ENCODE assay signal across 21 cellular contexts in genomic region chr6:144480518-144480917, GRCh38.
"Had no signal": no experiment of that assay in that cellular context is flagged by ENCODE, and none has a peak within 500 bp of the region (broad histone marks: within the 10 kb centered on the region; RNA-seq: fewer than 3 reads in every experiment).

No MANE protein-coding gene starts in this region.

- DNase-seq: activated CD4-positive, alpha-beta T cell treated with anti-CD3 and anti-CD28 coated beads, Interleukin-2, amount 10 ng/mL, durations not matched to agents 7 days and 5 days; activated CD8-positive, alpha-beta memory T cell treated with anti-CD3 and anti-CD28 coated beads, Interleukin-2, amount 50 U/mL, for 4 hours; activated effector memory CD4-positive, alpha-beta T cell treated with Interleukin-2 at 50 U/mL for 16 hours; activated T-cell treated with anti-CD3 and anti-CD28 coated beads, Interleukin-2, amount 50 U/mL, for 48 hours; amniotic stem cell; central memory CD4-positive, alpha-beta T cell; gastrocnemius medialis; kidney glomerular epithelial cell; mesendoderm; posterior cingulate gyrus; retina; SK-N-SH; stimulated activated CD4-positive, alpha-beta T cell treated with anti-CD3 and anti-CD28 coated beads, Interleukin-12 subunit alpha, Interleukin-12 subunit beta, amount 100 ng/mL, for 4 hours; stimulated activated CD4-positive, alpha-beta T cell treated with anti-CD3 and anti-CD28 coated beads, Interleukin-1b, Interleukin-23, amount 100 ng/mL, for 48 hours; stimulated activated CD8-positive, alpha-beta memory T cell treated with anti-CD3 and anti-CD28 coated beads, Interleukin-4, amount 100 ng/mL, for 48 hours; stimulated activated naive CD4-positive, alpha-beta T cell treated with Interleukin-2 at 50 U/mL for 16 hours; tibial artery had no signal

- H3K9me3 ChIP-seq: gastrocnemius medialis, heart right ventricle, SK-N-SH, tibial artery had no signal

- H3K4me3 ChIP-seq: coronary artery, gastrocnemius medialis, heart right ventricle, tibial artery had no signal

- H3K9ac ChIP-seq: SK-N-SH had no signal

- H3K4me2 ChIP-seq: SK-N-SH had no signal

- ATAC-seq: activated CD4-positive, CD25-positive, alpha-beta regulatory T cell treated with anti-CD3 and anti-CD28 coated beads, Interleukin-2, amount 50 U/mL, for 24 hours; activated naive CD4-positive, alpha-beta T cell treated with anti-CD3 and anti-CD28 coated beads, Interleukin-2, amount 50 U/mL, for 72 hours; gastrocnemius medialis had no signal

- H3K27me3 ChIP-seq: gastrocnemius medialis, heart right ventricle, tibial artery had no signal

- H3K27ac ChIP-seq: gastrocnemius medialis had no signal
